ENCODE assay signal across 8 cellular contexts in genomic region chr17:58658804-58659713, GRCh38. TPM values are rescaled to one million over a fixed set of nuclear protein-coding genes. Genes with fewer than 3 reads are reported as not detected.
A peak's percentile ranks its signal among the peaks of the same experiment; 100 is the strongest.
DNase-seq lines count a peak whose midpoint lies in the region; ATAC-seq and TF ChIP-seq lines count a peak whose summit lies in the region.

No MANE protein-coding gene starts in this region.

- peak overlapping the region; percentile 51 for H3K4me3 ChIP-seq in AG04450 (ENCODE audit: low read depth, low read length)

- TF ChIP-seq CTCF in AG04450 (IDR thresholded peaks at IDR 0.05; ENCODE audit: low read depth, low read length): no peak

- CTCF ChIA-PET in AG04450 (lab: Charles Lee): interaction anchor here (0.6 to 1.2 kb wide), 3 partner anchors 52 to 346 kb away, joined by 3 to 4 read pairs (median 4); no protein-coding TSS in a partner anchor

- peak overlapping the region; percentile 95 for H3K27ac ChIP-seq in AG04450 (ENCODE audit: low read depth, low read length)
- peak overlapping the region; percentile 90 for H3K27ac ChIP-seq in cingulate gyrus (ENCODE audit: low read depth, low read length)

- peaks cover 3% of the 10 kb centered on the region; the same call in 1 of the 2 replicates for H3K9me3 ChIP-seq in AG04450 (ENCODE audit: control insufficient read depth, insufficient read depth, low read length)

- DNase-seq in AG04450 (ENCODE audit: low read depth, low spot score) (peak; percentile 99), NCI-H446 (lab: John Stamatoyannopoulos, UW) (peak; percentile 96 to 99), kidney glomerular epithelial cell (lab: John Stamatoyannopoulos, UW) (peak; percentile 100)
- peak; percentile 54 to 68 for DNase-seq in activated CD4-positive, alpha-beta T cell treated with anti-CD3 and anti-CD28 coated beads for 24 hours (ENCODE audit: low read depth in 2 of 2)
- peak; percentile 68 to 73 for DNase-seq in stimulated activated CD4-positive, alpha-beta T cell treated with anti-CD3 and anti-CD28 coated beads, Interleukin-15, amount 100 ng/mL, for 48 hours (ENCODE audit: low read depth in 2 of 2)

- peaks cover 4% of the 10 kb centered on the region for H3K27me3 ChIP-seq in AG04450 (ENCODE audit: control insufficient read depth, insufficient read depth, low read length)

- POLR2A ChIA-PET in AG04450 (lab: Yijun Ruan, JAX): interaction anchor here (0.6 to 4.1 kb wide), 11 partner anchors 9 to 947 kb away, joined by 3 to 86 read pairs (median 3); partner anchors contain the start of gene RAD51C

- peak; percentile 75 for ATAC-seq in GM18907 (IDR thresholded peaks at IDR 0.05; ENCODE audit: unreplicated experiment)
- ATAC-seq in HG03196 (IDR thresholded peaks at IDR 0.05; ENCODE audit: unreplicated experiment): peak; percentile 76

RNA-seq across cellular contexts. Expression of gene TEX14, which starts 32.8 kb away (rescaled TPM):
- 0.02 and 0.09 TPM in 2 replicates for polyA plus RNA-seq in AG04450 (2011; rRNA removed)
- 0.04 and 0.05 TPM in 2 replicates for polyA minus RNA-seq in AG04450 (2011; rRNA and poly(A)+ RNA removed)

RNA-seq across cellular contexts. Expression of gene RAD51C, which starts 33.3 kb away (rescaled TPM):
- 27.5 and 36.1 TPM in 2 replicates for polyA plus RNA-seq in AG04450 (2011; rRNA removed)
- 7.5 and 15.2 TPM in 2 replicates for polyA minus RNA-seq in AG04450 (2011; rRNA and poly(A)+ RNA removed)

Comparison
In these comparisons a context has a peak if more than half of its experiments do, and no peak if none do; other contexts are left out.
1. Peak in every context shown above with its lines: DNase-seq, ATAC-seq, H3K4me3 ChIP-seq and H3K27ac ChIP-seq.